Comparison of ENCODE assay signal across 8 cellular contexts in genomic region chr2:62457555-62457954, GRCh38. TPM values are rescaled to one million over a fixed set of nuclear protein-coding genes. Genes with fewer than 3 reads are reported as not detected.
A peak's percentile ranks its signal among the peaks of the same experiment; 100 is the strongest.
DNase-seq lines count a peak whose midpoint lies in the region; ATAC-seq, FAIRE-seq and TF ChIP-seq lines count a peak whose summit lies in the region.

No MANE protein-coding gene starts in this region.

- TF ChIP-seq POLR2A in GM12892 (IDR thresholded peaks at IDR 0.05; ENCODE audit: low read depth, low read length), result no peak
- no peak for TF ChIP-seq POLR2A in gastroesophageal sphincter (IDR thresholded peaks at IDR 0.05)

- peak overlapping the region in 3 of 4 donors; percentile 89 to 92 (median 91) for H3K27ac ChIP-seq in gastroesophageal sphincter

- H3K4me1 ChIP-seq in gastroesophageal sphincter (peaks cover 0 to 43% (median 19%) of the 10 kb centered on the region in 3 donors), HAP-1 (peaks cover 17% of the 10 kb centered on the region)

- WGBS in gastroesophageal sphincter (ENCODE audit: low coverage in 1 of 2), 2 donors, result 100% methylated on average over 1 of the region's 11 CpGs

- peak overlapping the region; percentile 58 for H3K4me3 Mint-ChIP-seq in T-helper 17 cell

- ATAC-seq in T-helper 17 cell (no peak), gastroesophageal sphincter (no peak), sciatic nerve (peak; percentile 12)
- no peak for ATAC-seq in activated CD4-positive, CD25-positive, alpha-beta regulatory T cell treated with anti-CD3 and anti-CD28 coated beads, Interleukin-2, amount 50 U/mL, for 24 hours

- H3K27ac Mint-ChIP-seq in T-helper 17 cell, result no peak overlapping the region

- TF ChIP-seq CTCF in gastroesophageal sphincter (IDR thresholded peaks at IDR 0.05), result no peak

- H3K4me3 ChIP-seq in gastroesophageal sphincter (peak overlapping the region; percentile 48 to 76), HAP-1 (no peak overlapping the region; the same call in 1 of the 2 replicates)

- intact Hi-C loops in sciatic nerve (cut with DNase I), result loop anchor here (5.0 kb wide), 1 partner anchor 320 kb away; no protein-coding TSS in a partner anchor

- peak; percentile 14 for FAIRE-seq in GM12892 (lab: Jason Lieb, UNC)

- H3K27me3 ChIP-seq in gastroesophageal sphincter (no peaks in the 10 kb centered on the region), HAP-1 (ENCODE audit: low read depth) (no peaks in the 10 kb centered on the region)

- in situ Hi-C loops in HAP-1 (cut with MboI; ENCODE audit: low sequenced_read_pairs), result loop anchor here (5.0 to 25.0 kb wide), 2 partner anchors 315 to 580 kb away; no protein-coding TSS in a partner anchor

- H3K27me3 Mint-ChIP-seq in T-helper 17 cell, result peaks cover 11% of the 10 kb centered on the region

- H3K4me1 Mint-ChIP-seq in T-helper 17 cell, result no peaks in the 10 kb centered on the region

- TF ChIP-seq EP300 in gastroesophageal sphincter (IDR thresholded peaks at IDR 0.05), result no peak

- DNase-seq in GM12892 (ENCODE audit: insufficient read length), result no peak
- DNase-seq in T-helper 17 cell, result no peak
- DNase-seq in sciatic nerve (ENCODE audit: low spot score), result no peak
- no peak for DNase-seq in HAP-1 (ENCODE audit: low spot score in 2 of 2)
- no peak for DNase-seq in NK-92 treated with Interleukin-12 subunit alpha and Interleukin-12 subunit beta, amount 100 ng/mL, for 24 hours (lab: John Stamatoyannopoulos, UW)
- DNase-seq in NCI-H345 treated with DMSO at 0.1 percent for 48 hours (lab: John Stamatoyannopoulos, UW; ENCODE audit: unreplicated experiment), result no peak

- H3K9me3 ChIP-seq in T-helper 17 cell (ENCODE audit: control insufficient read depth, low read length, poor library complexity, severe bottlenecking), result no peaks in the 10 kb centered on the region
- no peaks in the 10 kb centered on the region for H3K9me3 ChIP-seq in gastroesophageal sphincter
- no peaks in the 10 kb centered on the region for H3K9me3 ChIP-seq in HAP-1

- H3K36me3 ChIP-seq in gastroesophageal sphincter, result no peaks in the 10 kb centered on the region
- no peaks in the 10 kb centered on the region for H3K36me3 ChIP-seq in HAP-1 (replicated peaks)

- no peaks in the 10 kb centered on the region for H3K36me3 Mint-ChIP-seq in T-helper 17 cell (ENCODE audit: low read depth)

RNA-seq across cellular contexts. Expression of gene TMEM17, which starts 48.4 kb away (rescaled TPM):
- 0.87 TPM for polyA plus RNA-seq in GM12892 (2012; ENCODE audit: missing spikeins)
- total RNA-seq in T-helper 17 cell, result not detected
- 1 to 10 TPM in 3 of 4 donors, under 1 TPM in 1; 0.22 to 3.4 (median 2.0) TPM for total RNA-seq in gastroesophageal sphincter
- 4.9 TPM for total RNA-seq in sciatic nerve
